ENCODE assay signal across 33 cellular contexts in genomic region chr9:36280989-36281388, GRCh38.
"Had no signal": no experiment of that assay in that cellular context is flagged by ENCODE, and none has a peak within 500 bp of the region (broad histone marks: within the 10 kb centered on the region; RNA-seq: fewer than 3 reads in every experiment).

No MANE protein-coding gene starts in this region.

- H3K9me3 Mint-ChIP-seq: activated CD4-positive, alpha-beta memory T cell treated with anti-CD3 and anti-CD28 coated beads for 36 hours; activated CD4-positive, alpha-beta T cell treated with anti-CD3 and anti-CD28 coated beads, Interleukin-2, amount 10 ng/mL, durations not matched to agents 24 days and 14 days; activated naive CD4-positive, alpha-beta T cell treated with anti-CD3 and anti-CD28 coated beads for 36 hours; activated naive CD4-positive, alpha-beta T cell treated with anti-CD3 and anti-CD28 coated beads, Interleukin-2, amount 50 U/mL, for 24 hours; activated naive CD8-positive, alpha-beta T cell treated with anti-CD3 and anti-CD28 coated beads for 36 hours; activated naive CD8-positive, alpha-beta T cell treated with anti-CD3 and anti-CD28 coated beads, Interleukin-2, amount 50 U/mL, for 24 hours; activated T-helper 1 cell treated with anti-CD3 and anti-CD28 coated beads, Interleukin-12 subunit alpha, Interleukin-12 subunit beta, Interleukin-2, Interleukin-4 antibody, amounts not matched to agents 30 ng/mL and 10 ng/mL and 1 ng/mL, durations not matched to agents 14 hours and 24 hours and 36 hours; activated T-helper 2 cell treated with anti-CD3 and anti-CD28 coated beads, Interferon-gamma antibody, Interleukin-2, Interleukin-4, amounts not matched to agents 10 μg/mL and 5 μg/mL and 100 μg/mL, durations not matched to agents 14 hours and 24 hours and 36 hours had no signal

- H3K4me3 Mint-ChIP-seq: activated CD4-positive, alpha-beta memory T cell treated with anti-CD3 and anti-CD28 coated beads for 36 hours; activated CD4-positive, alpha-beta T cell treated with anti-CD3 and anti-CD28 coated beads for 36 hours; activated CD4-positive, alpha-beta T cell treated with anti-CD3 and anti-CD28 coated beads, Interleukin-2, amount 10 ng/mL, durations not matched to agents 24 days and 14 days; activated CD8-positive, alpha-beta memory T cell treated with anti-CD3 and anti-CD28 coated beads, Interleukin-2, amount 10 ng/mL, durations not matched to agents 7 days and 5 days; activated CD8-positive, alpha-beta T cell treated with anti-CD3 and anti-CD28 coated beads, Interleukin-2, amount 10 ng/mL, durations not matched to agents 7 days and 5 days; activated naive CD4-positive, alpha-beta T cell treated with anti-CD3 and anti-CD28 coated beads for 36 hours; activated naive CD4-positive, alpha-beta T cell treated with anti-CD3 and anti-CD28 coated beads, Interleukin-2, amount 50 U/mL, for 24 hours; activated naive CD8-positive, alpha-beta T cell treated with anti-CD3 and anti-CD28 coated beads for 36 hours; activated naive CD8-positive, alpha-beta T cell treated with anti-CD3 and anti-CD28 coated beads, Interleukin-2, amount 50 U/mL, for 24 hours; activated T-helper 1 cell treated with anti-CD3 and anti-CD28 coated beads, Interleukin-12 subunit alpha, Interleukin-12 subunit beta, Interleukin-2, Interleukin-4 antibody, amounts not matched to agents 30 ng/mL and 10 ng/mL and 1 ng/mL, durations not matched to agents 14 hours and 24 hours and 36 hours had no signal

- H3K4me1 Mint-ChIP-seq: activated CD8-positive, alpha-beta memory T cell treated with anti-CD3 and anti-CD28 coated beads, Interleukin-2, amount 10 ng/mL, durations not matched to agents 7 days and 5 days; activated naive CD4-positive, alpha-beta T cell treated with anti-CD3 and anti-CD28 coated beads, Interleukin-2, amount 50 U/mL, for 24 hours; activated naive CD8-positive, alpha-beta T cell treated with anti-CD3 and anti-CD28 coated beads for 36 hours; activated naive CD8-positive, alpha-beta T cell treated with anti-CD3 and anti-CD28 coated beads, Interleukin-2, amount 50 U/mL, for 24 hours had no signal

- H3K36me3 Mint-ChIP-seq: activated CD4-positive, alpha-beta memory T cell treated with anti-CD3 and anti-CD28 coated beads for 36 hours; activated CD8-positive, alpha-beta memory T cell treated with anti-CD3 and anti-CD28 coated beads, Interleukin-2, amount 10 ng/mL, durations not matched to agents 7 days and 5 days; activated naive CD8-positive, alpha-beta T cell treated with anti-CD3 and anti-CD28 coated beads for 36 hours had no signal

- H3K9me3 ChIP-seq: adrenal gland, body of pancreas, colonic mucosa, gastrocnemius medialis, heart left ventricle had no signal

- H3K4me1 ChIP-seq: adrenal gland, body of pancreas had no signal

- H3K4me3 ChIP-seq: adrenal gland, body of pancreas, colonic mucosa, gastrocnemius medialis, heart left ventricle had no signal

- H3K27me3 Mint-ChIP-seq: activated CD4-positive, alpha-beta memory T cell treated with anti-CD3 and anti-CD28 coated beads for 36 hours; activated CD4-positive, alpha-beta T cell treated with anti-CD3 and anti-CD28 coated beads for 36 hours; activated CD8-positive, alpha-beta memory T cell treated with anti-CD3 and anti-CD28 coated beads, Interleukin-2, amount 10 ng/mL, durations not matched to agents 7 days and 5 days; activated naive CD4-positive, alpha-beta T cell treated with anti-CD3 and anti-CD28 coated beads, Interleukin-2, amount 50 U/mL, for 24 hours; activated naive CD8-positive, alpha-beta T cell treated with anti-CD3 and anti-CD28 coated beads for 36 hours; activated naive CD8-positive, alpha-beta T cell treated with anti-CD3 and anti-CD28 coated beads, Interleukin-2, amount 50 U/mL, for 24 hours had no signal

- H3K27ac ChIP-seq: adrenal gland, body of pancreas, colonic mucosa, epithelial cell of prostate, foreskin keratinocyte, gastrocnemius medialis, heart left ventricle had no signal

- H3K27me3 ChIP-seq: adrenal gland, body of pancreas, colonic mucosa, foreskin keratinocyte, gastrocnemius medialis, heart left ventricle had no signal

- FAIRE-seq: endometrium, endothelial cell of umbilical vein had no signal

- DNase-seq: activated CD4-positive, alpha-beta memory T cell treated with anti-CD3 and anti-CD28 coated beads for 36 hours; activated CD4-positive, alpha-beta T cell treated with anti-CD3 and anti-CD28 coated beads for 36 hours; activated CD4-positive, alpha-beta T cell treated with anti-CD3 and anti-CD28 coated beads, Interleukin-2, amount 10 ng/mL, durations not matched to agents 24 days and 14 days; activated CD4-positive, CD25-positive, alpha-beta regulatory T cell; activated CD4-positive, CD25-positive, alpha-beta regulatory T cell treated with anti-CD3 and anti-CD28 coated beads, Interleukin-2, amount 50 U/mL, for 72 hours; activated CD8-positive, alpha-beta memory T cell treated with anti-CD3 and anti-CD28 coated beads, Interleukin-2, amount 10 ng/mL, durations not matched to agents 7 days and 5 days; activated CD8-positive, alpha-beta memory T cell treated with anti-CD3 and anti-CD28 coated beads, Interleukin-2, amount 50 U/mL, for 4 hours; activated CD8-positive, alpha-beta T cell treated with anti-CD3 and anti-CD28 coated beads, Interleukin-2, amount 10 ng/mL, durations not matched to agents 7 days and 5 days; activated effector memory CD4-positive, alpha-beta T cell treated with anti-CD3 and anti-CD28 coated beads, Interleukin-2, amount 50 U/mL, for 16 hours; activated naive CD4-positive, alpha-beta T cell treated with anti-CD3 and anti-CD28 coated beads for 36 hours; activated naive CD8-positive, alpha-beta T cell treated with anti-CD3 and anti-CD28 coated beads for 36 hours; activated naive CD8-positive, alpha-beta T cell treated with anti-CD3 and anti-CD28 coated beads, Interleukin-2, amount 50 U/mL, for 24 hours; activated T-cell treated with anti-CD3 and anti-CD28 coated beads, Interleukin-2, amount 50 U/mL, for 1 hour; activated T-cell treated with anti-CD3 and anti-CD28 coated beads, Interleukin-2, amount 50 U/mL, for 48 hours; adrenal gland; amygdala; aorta; body of pancreas; caudate nucleus; cerebellar nuclear complex; colonic mucosa; effector CD8-positive, alpha-beta T cell; foreskin keratinocyte; gastrocnemius medialis; glutamatergic neuron; heart left ventricle; T-helper 2 cell had no signal

- H3K27ac Mint-ChIP-seq: activated CD4-positive, alpha-beta memory T cell treated with anti-CD3 and anti-CD28 coated beads for 36 hours; activated CD4-positive, alpha-beta T cell treated with anti-CD3 and anti-CD28 coated beads for 36 hours; activated CD4-positive, alpha-beta T cell treated with anti-CD3 and anti-CD28 coated beads, Interleukin-2, amount 10 ng/mL, durations not matched to agents 24 days and 14 days; activated CD8-positive, alpha-beta memory T cell treated with anti-CD3 and anti-CD28 coated beads, Interleukin-2, amount 10 ng/mL, durations not matched to agents 7 days and 5 days; activated CD8-positive, alpha-beta T cell treated with anti-CD3 and anti-CD28 coated beads, Interleukin-2, amount 10 ng/mL, durations not matched to agents 7 days and 5 days; activated naive CD4-positive, alpha-beta T cell treated with anti-CD3 and anti-CD28 coated beads for 36 hours; activated naive CD4-positive, alpha-beta T cell treated with anti-CD3 and anti-CD28 coated beads, Interleukin-2, amount 50 U/mL, for 24 hours; activated naive CD8-positive, alpha-beta T cell treated with anti-CD3 and anti-CD28 coated beads for 36 hours; activated naive CD8-positive, alpha-beta T cell treated with anti-CD3 and anti-CD28 coated beads, Interleukin-2, amount 50 U/mL, for 24 hours; activated T-helper 1 cell treated with anti-CD3 and anti-CD28 coated beads, Interleukin-12 subunit alpha, Interleukin-12 subunit beta, Interleukin-2, Interleukin-4 antibody, amounts not matched to agents 30 ng/mL and 10 ng/mL and 1 ng/mL, durations not matched to agents 14 hours and 24 hours and 36 hours; activated T-helper 2 cell treated with anti-CD3 and anti-CD28 coated beads, Interferon-gamma antibody, Interleukin-2, Interleukin-4, amounts not matched to agents 10 μg/mL and 5 μg/mL and 100 μg/mL, durations not matched to agents 14 hours and 24 hours and 36 hours had no signal

- ATAC-seq: activated CD4-positive, alpha-beta T cell treated with anti-CD3 and anti-CD28 coated beads for 36 hours; activated CD8-positive, alpha-beta memory T cell treated with anti-CD3 and anti-CD28 coated beads, Interleukin-2, amount 10 ng/mL, durations not matched to agents 7 days and 5 days; activated CD8-positive, alpha-beta T cell treated with anti-CD3 and anti-CD28 coated beads, Interleukin-2, amount 10 ng/mL, durations not matched to agents 7 days and 5 days; activated naive CD8-positive, alpha-beta T cell treated with anti-CD3 and anti-CD28 coated beads, Interleukin-2, amount 50 U/mL, for 24 hours; body of pancreas; foreskin keratinocyte; gastrocnemius medialis; heart left ventricle had no signal

- H3K36me3 ChIP-seq: adrenal gland, colonic mucosa, gastrocnemius medialis, heart left ventricle had no signal
